ENCODE assay signal across 20 cellular contexts in genomic region chr2:217436386-217436785, GRCh38.
DNase-seq lines count a peak whose midpoint lies in the region; ATAC-seq and TF ChIP-seq lines count a peak whose summit lies in the region.
"Had no signal": no experiment of that assay in that cellular context is flagged by ENCODE, and none has a peak within 500 bp of the region (broad histone marks: within the 10 kb centered on the region; RNA-seq: fewer than 3 reads in every experiment).

No MANE protein-coding gene starts in this region.

- H3K4me2 ChIP-seq in SK-N-SH, result no peak overlapping the region

- H3K27me3 ChIP-seq in SK-N-SH (ENCODE audit: insufficient read depth) (no peaks in the 10 kb centered on the region), left lung (no peaks in the 10 kb centered on the region), rectal smooth muscle tissue (ENCODE audit: control insufficient read depth, insufficient read depth, low read length) (no peaks in the 10 kb centered on the region), uterus (no peaks in the 10 kb centered on the region)
- H3K27me3 ChIP-seq: BE2C, brain microvascular endothelial cell, SJCRH30 had no signal

- no peak for ATAC-seq in SK-N-SH treated with all-trans-retinoic acid at 6 μM for 48 hours
- ATAC-seq in left lung, result peak; percentile 66
- no peak for ATAC-seq in natural killer cell
- ATAC-seq: left lobe of liver; stimulated activated naive B cell treated with anti-CD40 and anti-IgM and Interleukin-4, amounts not matched to agents 10 μg/mL and 1 μg/mL and 100 μg/mL, for 72 hours; WTC11 had no signal

- H3K4me3 ChIP-seq in SK-N-SH (ENCODE audit: low read depth in 2 of 2, low read length in 1 of 2), result no peak overlapping the region
- no peak overlapping the region for H3K4me3 ChIP-seq in left lung
- H3K4me3 ChIP-seq in rectal smooth muscle tissue (ENCODE audit: low read length), result no peak overlapping the region
- no peak overlapping the region for H3K4me3 ChIP-seq in uterus
- H3K4me3 ChIP-seq: SJCRH30 had no signal

- POLR2A ChIA-PET in SK-N-SH (lab: Yijun Ruan, JAX), result no interaction called here

- TF ChIP-seq POLR2A in uterus (IDR thresholded peaks at IDR 0.05), result no peak

- H3K9ac ChIP-seq in SK-N-SH, result no peak overlapping the region
- H3K9ac ChIP-seq in rectal smooth muscle tissue (ENCODE audit: low read length), result no peak overlapping the region

- TF ChIP-seq EP300 in SK-N-SH (IDR thresholded peaks at IDR 0.05; ENCODE audit: borderline replicate concordance in 1 of 2, low read depth in 1 of 2, low read length in 1 of 2), result no peak

- 90% methylated on average over 5 of the region's 5 CpGs for WGBS in SK-N-SH (ENCODE audit: low lambda C conversion rate)

- no peaks in the 10 kb centered on the region for H3F3A ChIP-seq in SK-N-SH (replicated peaks; ENCODE audit: insufficient read depth)

- TF ChIP-seq RAD21 in SK-N-SH (IDR thresholded peaks at IDR 0.05; ENCODE audit: low read length), result no peak

- DNase-seq in SK-N-SH (no peak), left lung (peak in 1 of 2 donors; percentile 38), uterus (peak in 1 of 2 donors; percentile 32), natural killer cell (no peak), MV-4-11 (lab: John Stamatoyannopoulos, UW) (no peak)
- DNase-seq in stimulated activated CD4-positive, alpha-beta T cell treated with anti-CD3 and anti-CD28 coated beads, Interleukin-12 subunit alpha, Interleukin-12 subunit beta, amount 100 ng/mL, for 4 hours, result no peak
- DNase-seq: activated CD4-positive, alpha-beta memory T cell treated with anti-CD3 and anti-CD28 coated beads for 36 hours; activated naive CD4-positive, alpha-beta T cell treated with anti-CD3 and anti-CD28 coated beads for 36 hours; BE2C; brain microvascular endothelial cell; Caco-2; NCI-H1417 treated with DMSO at 0.1 percent for 48 hours; NCI-H526; SJCRH30; stimulated activated naive B cell treated with anti-CD40 and anti-IgM and Interleukin-4, amounts not matched to agents 10 μg/mL and 1 μg/mL and 100 μg/mL, for 72 hours had no signal

- intact Hi-C loops in left lung (cut with DNase I) (no loop called here), uterus (cut with DNase I; ENCODE audit: low total_unique reads) (no loop called here), natural killer cell (cut with micrococcal nuclease) (no loop called here)

- H3K27ac ChIP-seq in SK-N-SH (ENCODE audit: low read depth in 2 of 2, low read length in 1 of 2) (no peak overlapping the region; a peak in 1 of 4 replicates), left lung (peak overlapping the region in 1 of 2 donors; percentile 4), rectal smooth muscle tissue (ENCODE audit: low read depth, low read length) (peak overlapping the region; percentile 60), uterus (peak overlapping the region; percentile 80 to 89)
- H3K27ac ChIP-seq: 22Rv1, brain microvascular endothelial cell, SJCRH30 had no signal

- H3K4me1 Mint-ChIP-seq in natural killer cell, result peaks cover 35 to 41% of the 10 kb centered on the region in 2 donors

- H3K4me1 ChIP-seq in SK-N-SH (ENCODE audit: control insufficient read depth in 1 of 2, insufficient read depth in 2 of 2, low read depth in 1 of 2, low read length in 1 of 2) (peaks cover 6 to 44% of the 10 kb centered on the region in 2 experiments; a peak in 3 of 4 replicates), left lung (peaks cover 0 to 20% of the 10 kb centered on the region in 2 donors), rectal smooth muscle tissue (ENCODE audit: control insufficient read depth, insufficient read depth, low read length) (peaks cover 41% of the 10 kb centered on the region), uterus (peaks cover 7 to 10% of the 10 kb centered on the region in 2 donors)

- no peaks in the 10 kb centered on the region for H4K20me1 ChIP-seq in SK-N-SH (ENCODE audit: insufficient read depth)

- no peaks in the 10 kb centered on the region for H3K36me3 Mint-ChIP-seq in natural killer cell
- H3K36me3 Mint-ChIP-seq: WTC11 had no signal

- no peak overlapping the region for H3K4me3 Mint-ChIP-seq in natural killer cell
- H3K4me3 Mint-ChIP-seq: activated CD4-positive, alpha-beta memory T cell treated with anti-CD3 and anti-CD28 coated beads for 36 hours; activated naive CD4-positive, alpha-beta T cell treated with anti-CD3 and anti-CD28 coated beads for 36 hours; stimulated activated naive B cell treated with anti-CD40 and anti-IgM and Interleukin-4, amounts not matched to agents 10 μg/mL and 1 μg/mL and 100 μg/mL, for 72 hours; WTC11 had no signal

- H3K36me3 ChIP-seq in SK-N-SH (replicated peaks in 1 of 2; ENCODE audit: control insufficient read depth in 1 of 2, insufficient read depth in 2 of 2, low read length in 1 of 2) (no peaks in the 10 kb centered on the region), left lung (no peaks in the 10 kb centered on the region), rectal smooth muscle tissue (ENCODE audit: control insufficient read depth, insufficient read depth, low read length) (no peaks in the 10 kb centered on the region), uterus (no peaks in the 10 kb centered on the region)
- H3K36me3 ChIP-seq: BE2C, brain microvascular endothelial cell, SJCRH30 had no signal

- no peak overlapping the region for H3K27ac Mint-ChIP-seq in natural killer cell
- H3K27ac Mint-ChIP-seq: activated CD4-positive, alpha-beta memory T cell treated with anti-CD3 and anti-CD28 coated beads for 36 hours; activated naive CD4-positive, alpha-beta T cell treated with anti-CD3 and anti-CD28 coated beads for 36 hours; stimulated activated naive B cell treated with anti-CD40 and anti-IgM and Interleukin-4, amounts not matched to agents 10 μg/mL and 1 μg/mL and 100 μg/mL, for 72 hours; WTC11 had no signal

- no peaks in the 10 kb centered on the region for H3K79me2 ChIP-seq in SK-N-SH (ENCODE audit: insufficient read depth)

- 0 out of 2 replicates have a peak overlapping the region, but pooled peaks have one; percentile 15 for H2AFZ ChIP-seq in SK-N-SH (ENCODE audit: low read depth)

- H3K27me3 Mint-ChIP-seq in natural killer cell (ENCODE audit: low read depth in 2 of 2), result peaks cover 27 to 64% of the 10 kb centered on the region in 2 donors
- H3K27me3 Mint-ChIP-seq: activated CD4-positive, alpha-beta memory T cell treated with anti-CD3 and anti-CD28 coated beads for 36 hours had no signal

- H3K9me3 Mint-ChIP-seq in natural killer cell, result no peaks in the 10 kb centered on the region
- H3K9me3 Mint-ChIP-seq: activated CD4-positive, alpha-beta memory T cell treated with anti-CD3 and anti-CD28 coated beads for 36 hours; activated naive CD4-positive, alpha-beta T cell treated with anti-CD3 and anti-CD28 coated beads for 36 hours; stimulated activated naive B cell treated with anti-CD40 and anti-IgM and Interleukin-4, amounts not matched to agents 10 μg/mL and 1 μg/mL and 100 μg/mL, for 72 hours; WTC11 had no signal

- no peaks in the 10 kb centered on the region for H3K9me2 ChIP-seq in SK-N-SH

- H3K9me3 ChIP-seq in SK-N-SH (no peaks in the 10 kb centered on the region), left lung (no peaks in the 10 kb centered on the region), uterus (no peaks in the 10 kb centered on the region)
- H3K9me3 ChIP-seq: BE2C, Caco-2, SJCRH30 had no signal

- CTCF ChIA-PET in SK-N-SH (lab: Yijun Ruan, JAX), result interaction anchor here (1.3 to 1.9 kb wide), 2 partner anchors 276 to 742 kb away, joined by 3 to 7 read pairs; no protein-coding TSS in a partner anchor

- TF ChIP-seq CTCF in SK-N-SH (IDR thresholded peaks at IDR 0.05), result no peak
- no peak for TF ChIP-seq CTCF in left lung (IDR thresholded peaks at IDR 0.05)
- TF ChIP-seq CTCF in uterus (IDR thresholded peaks at IDR 0.05), result no peak
- no peak for TF ChIP-seq CTCF in natural killer cell (IDR thresholded peaks at IDR 0.05)

TF ChIP-seq in SK-N-SH, 30 proteins besides CTCF, POLR2A, EP300 and RAD21 (continues in another document):
- TF ChIP-seq MXI1 (IDR thresholded peaks at IDR 0.05; ENCODE audit: low read depth, low read length) (no peak), CHD2 (IDR thresholded peaks at IDR 0.05; ENCODE audit: low read length, partially characterized antibody) (no peak), ELF1 (IDR thresholded peaks at IDR 0.05) (no peak)
- TF ChIP-seq, protein P1, sequence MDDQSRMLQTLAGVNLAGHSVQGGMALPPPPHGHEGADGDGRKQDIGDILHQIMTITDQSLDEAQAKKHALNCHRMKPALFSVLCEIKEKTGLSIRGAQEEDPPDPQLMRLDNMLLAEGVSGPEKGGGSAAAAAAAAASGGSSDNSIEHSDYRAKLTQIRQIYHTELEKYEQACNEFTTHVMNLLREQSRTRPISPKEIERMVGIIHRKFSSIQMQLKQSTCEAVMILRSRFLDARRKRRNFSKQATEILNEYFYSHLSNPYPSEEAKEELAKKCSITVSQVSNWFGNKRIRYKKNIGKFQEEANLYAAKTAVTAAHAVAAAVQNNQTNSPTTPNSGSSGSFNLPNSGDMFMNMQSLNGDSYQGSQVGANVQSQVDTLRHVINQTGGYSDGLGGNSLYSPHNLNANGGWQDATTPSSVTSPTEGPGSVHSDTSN (IDR thresholded peaks at IDR 0.05), result no peak

TF ChIP-seq in SK-N-SH treated with all-trans-retinoic acid at 6 μM for 48 hours, 23 proteins besides CTCF, POLR2A, EP300 and RAD21 (continues in another document):
- no peak for TF ChIP-seq ZC3H10 (CRISPR knock-in tag; IDR thresholded peaks at IDR 0.05)
- no peak for TF ChIP-seq CSRNP3 (CRISPR knock-in tag; IDR thresholded peaks at IDR 0.05)
- TF ChIP-seq ARNTL (CRISPR knock-in tag; IDR thresholded peaks at IDR 0.05; ENCODE audit: borderline replicate concordance, low read depth), result no peak

Comparison
In these comparisons a context has a peak if more than half of its experiments do, and no peak if none do; other contexts are left out.
1. H3K27ac ChIP-seq: peak in rectal smooth muscle tissue (single experiment) and uterus (2 of 2); none in SK-N-SH (0 of 2).